ENCODE assay signal across 3 cellular contexts in genomic region chr20:31843288-31843687, GRCh38.
TF ChIP-seq lines count a peak whose summit lies in the region.

No MANE protein-coding gene starts in this region.

TF ChIP-seq in SK-N-SH, 30 proteins besides CTCF, POLR2A, EP300 and RAD21:
- TF ChIP-seq RXRA (IDR thresholded peaks at IDR 0.05; ENCODE audit: borderline replicate concordance, low read depth) (no peak), MAX (IDR thresholded peaks at IDR 0.05; ENCODE audit: low read depth) (no peak), CHD2 (IDR thresholded peaks at IDR 0.05; ENCODE audit: low read length, partially characterized antibody) (no peak), GABPA (IDR thresholded peaks at IDR 0.05; ENCODE audit: low read depth) (no peak), IRF3 (IDR thresholded peaks at IDR 0.05; ENCODE audit: low read depth, low read length) (no peak), SMC3 (IDR thresholded peaks at IDR 0.05; ENCODE audit: low read depth, low read length) (no peak), TCF12 (IDR thresholded peaks at IDR 0.05) (no peak), ZBTB33 (IDR thresholded peaks at IDR 0.05; ENCODE audit: borderline replicate concordance, low read depth) (no peak), ELF1 (IDR thresholded peaks at IDR 0.05) (no peak), SIN3A (IDR thresholded peaks at IDR 0.05; ENCODE audit: borderline replicate concordance, low read depth, low read length) (no peak)

TF ChIP-seq in SK-N-SH treated with all-trans-retinoic acid at 6 μM for 48 hours, 23 proteins besides CTCF, POLR2A, EP300 and RAD21:
- TF ChIP-seq CSDC2 (CRISPR knock-in tag; IDR thresholded peaks at IDR 0.05) (no peak; the same call in 1 of the 2 replicates), ESRRG (CRISPR knock-in tag; IDR thresholded peaks at IDR 0.05) (no peak), ISL1 (CRISPR knock-in tag; IDR thresholded peaks at IDR 0.05) (no peak), RARB (CRISPR knock-in tag; IDR thresholded peaks at IDR 0.05) (no peak), GLIS3 (CRISPR knock-in tag; IDR thresholded peaks at IDR 0.05) (no peak), PPARA (CRISPR knock-in tag; IDR thresholded peaks at IDR 0.05; ENCODE audit: borderline replicate concordance) (no peak), ZNF8 (CRISPR knock-in tag; IDR thresholded peaks at IDR 0.05) (no peak), POU6F1 (CRISPR knock-in tag; IDR thresholded peaks at IDR 0.05; ENCODE audit: borderline replicate concordance, low read depth) (no peak), TSHZ2 (CRISPR knock-in tag; IDR thresholded peaks at IDR 0.05) (no peak; the same call in 1 of the 2 replicates), SNAI2 (CRISPR knock-in tag; IDR thresholded peaks at IDR 0.05) (no peak), ZFP30 (CRISPR knock-in tag; IDR thresholded peaks at IDR 0.05) (no peak), ZC3H10 (CRISPR knock-in tag; IDR thresholded peaks at IDR 0.05) (no peak), ZFP3 (CRISPR knock-in tag; IDR thresholded peaks at IDR 0.05) (no peak), ZNF70 (CRISPR knock-in tag; IDR thresholded peaks at IDR 0.05) (no peak)

TF ChIP-seq in H1, 55 proteins besides CTCF, POLR2A, EP300 and RAD21:
- no peak for TF ChIP-seq SUZ12 (IDR thresholded peaks at IDR 0.05; ENCODE audit: low read length)
- TF ChIP-seq KDM4A (IDR thresholded peaks at IDR 0.05; ENCODE audit: low read depth, low read length, severe bottlenecking) = no peak
- no peak for TF ChIP-seq SAP30 (IDR thresholded peaks at IDR 0.05; ENCODE audit: insufficient read depth, insufficient replicate concordance, low read length)
- TF ChIP-seq CHD1 (IDR thresholded peaks at IDR 0.05; ENCODE audit: low read depth, low read length) = no peak
- TF ChIP-seq KDM5A (IDR thresholded peaks at IDR 0.05; ENCODE audit: low read length) = no peak
- no peak for TF ChIP-seq E2F6 (IDR thresholded peaks at IDR 0.05)
- TF ChIP-seq GTF2F1 (IDR thresholded peaks at IDR 0.05; ENCODE audit: borderline replicate concordance, low read depth, low read length) = no peak
- TF ChIP-seq PHF8 (conservative IDR thresholded peaks at IDR 0.05; ENCODE audit: low read depth, low read length) = no peak
- no peak for TF ChIP-seq CEBPB (IDR thresholded peaks at IDR 0.05; ENCODE audit: low read depth, low read length)
- no peak for TF ChIP-seq RNF2 (IDR thresholded peaks at IDR 0.05; ENCODE audit: borderline replicate concordance, low read depth, low read length, missing control alignments, poor library complexity, severe bottlenecking)
- TF ChIP-seq SIRT6 (IDR thresholded peaks at IDR 0.05; ENCODE audit: low read length) = no peak
- no peak for TF ChIP-seq ATF3 (IDR thresholded peaks at IDR 0.05; ENCODE audit: insufficient read depth, low read depth, low read length)
- no peak for TF ChIP-seq BACH1 (IDR thresholded peaks at IDR 0.05; ENCODE audit: low read length)
- TF ChIP-seq ZNF274 (IDR thresholded peaks at IDR 0.05; ENCODE audit: borderline replicate concordance, extremely low read depth, low read length) = no peak
- no peak for TF ChIP-seq CREB1 (IDR thresholded peaks at IDR 0.05)
- no peak for TF ChIP-seq MAFK (IDR thresholded peaks at IDR 0.05; ENCODE audit: low read depth, low read length)
- no peak for TF ChIP-seq ATF2 (IDR thresholded peaks at IDR 0.05; ENCODE audit: low read length)
- TF ChIP-seq BCL11A (IDR thresholded peaks at IDR 0.05; ENCODE audit: low read depth in 2 of 2, low read length in 2 of 2) = no peak
- TF ChIP-seq SP4 (IDR thresholded peaks at IDR 0.05; ENCODE audit: low read length) = no peak
